ENCODE assay signal across 10 cellular contexts in the genomic region with DNA sequence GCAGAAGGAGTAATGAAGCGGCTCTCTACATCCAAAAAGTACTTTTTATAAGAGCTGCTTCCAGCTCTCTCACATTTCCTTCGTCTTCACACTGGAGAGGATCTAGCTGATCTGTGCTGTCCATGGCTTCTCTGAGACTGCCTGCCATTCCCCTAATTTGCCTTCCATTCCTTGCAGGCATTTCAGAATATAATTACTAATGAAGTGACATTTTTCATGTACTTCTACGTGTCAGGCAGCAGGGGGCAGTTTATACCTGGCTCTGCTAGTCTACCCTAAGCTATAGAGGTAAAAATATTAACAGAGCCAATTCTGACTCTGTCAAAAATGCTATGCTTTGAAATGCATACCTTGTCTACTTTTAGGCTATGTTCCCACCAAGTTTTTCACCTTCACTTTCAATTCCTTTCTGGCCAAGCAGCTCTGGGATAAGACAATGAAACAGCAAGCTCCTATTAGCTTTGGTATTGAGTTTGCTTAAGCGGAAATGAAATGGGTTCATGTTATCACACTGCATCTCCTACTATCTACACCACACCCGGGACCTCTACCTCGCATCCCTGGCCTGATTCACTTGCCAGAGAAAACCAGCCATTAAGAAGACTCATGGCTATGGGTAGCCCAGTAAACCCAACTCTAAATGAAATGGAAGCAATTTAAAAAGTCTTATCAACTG.
DNase-seq lines count a peak whose midpoint lies in the region; ATAC-seq and TF ChIP-seq lines count a peak whose summit lies in the region.
"Had no signal": no experiment of that assay in that cellular context is flagged by ENCODE, and none has a peak within 500 bp of the region (broad histone marks: within the 10 kb centered on the region; RNA-seq: fewer than 3 reads in every experiment).

No MANE protein-coding gene starts in this region.

- H3K4me1 ChIP-seq in OCI-LY1 (ENCODE audit: insufficient read depth, low read length, severe bottlenecking) (no peaks in the 10 kb centered on the region), mesendoderm (ENCODE audit: control insufficient read depth, low read depth, low read length) (no peaks in the 10 kb centered on the region)

- H3K4ac ChIP-seq in mesendoderm (ENCODE audit: low read depth, low read length) = no peak overlapping the region

- no peaks in the 10 kb centered on the region for H3F3A ChIP-seq in OCI-LY1 (ENCODE audit: insufficient read depth, low read length)

- H2BK5ac ChIP-seq in mesendoderm (ENCODE audit: low read length) = no peak overlapping the region

- H3K79me1 ChIP-seq in mesendoderm (ENCODE audit: low read length) = no peaks in the 10 kb centered on the region

- H3K9me3 ChIP-seq in OCI-LY1 (ENCODE audit: low read length) = no peaks in the 10 kb centered on the region

- no peak overlapping the region for H3K23ac ChIP-seq in mesendoderm (ENCODE audit: low read length)

- DNase-seq in DMS79 (lab: John Stamatoyannopoulos, UW) (peak; percentile 8), GM19238 (ENCODE audit: insufficient read length, low spot score) (peak; percentile 14), dermis microvascular lymphatic vessel endothelial cell (ENCODE audit: low read depth in 2 of 2) (peak; percentile 2 to 55), mesendoderm (peak; percentile 72)
- DNase-seq in activated CD8-positive, alpha-beta memory T cell treated with anti-CD3 and anti-CD28 coated beads, Interleukin-2, amount 50 U/mL, for 4 hours = no peak
- DNase-seq: activated B cell treated with CpG ODN at 0.5 μM for 24 hours had no signal

- no peak overlapping the region for H3K56ac ChIP-seq in mesendoderm (ENCODE audit: low read length)

- no peak overlapping the region for H4K5ac ChIP-seq in mesendoderm (ENCODE audit: low read length)

- TF ChIP-seq CTCF in OCI-LY1 (IDR thresholded peaks at IDR 0.05; ENCODE audit: low read length) = peak; percentile 76

- H2BK15ac ChIP-seq in mesendoderm (replicated peaks; ENCODE audit: low read depth) = no peak overlapping the region

- H3K18ac ChIP-seq in mesendoderm (ENCODE audit: low read length) = no peak overlapping the region

- H3K36me3 ChIP-seq in OCI-LY1 (ENCODE audit: insufficient read depth, low read length) = no peaks in the 10 kb centered on the region
- no peaks in the 10 kb centered on the region for H3K36me3 ChIP-seq in mesendoderm (ENCODE audit: control insufficient read depth, insufficient read depth, low read length)

- H3K4me2 ChIP-seq in OCI-LY1 (ENCODE audit: low read length) (no peak overlapping the region), mesendoderm (ENCODE audit: low read length) (no peak overlapping the region)

- H3K27ac ChIP-seq in OCI-LY1 (ENCODE audit: low read depth, low read length, poor library complexity, severe bottlenecking) = no peak overlapping the region
- no peak overlapping the region for H3K27ac ChIP-seq in mesendoderm (ENCODE audit: low read depth, low read length)
- H3K27ac ChIP-seq: skin epidermis had no signal

- H2AK5ac ChIP-seq in mesendoderm (ENCODE audit: low read length) = no peak overlapping the region

- no peaks in the 10 kb centered on the region for H3K9me2 ChIP-seq in OCI-LY1 (ENCODE audit: low read depth, low read length)

- no peak overlapping the region for H2AFZ ChIP-seq in OCI-LY1 (ENCODE audit: low read length)

- H3K27me3 ChIP-seq in OCI-LY1 (ENCODE audit: insufficient read depth, low read length) (no peaks in the 10 kb centered on the region), mesendoderm (ENCODE audit: insufficient read depth, low read length, poor library complexity) (no peaks in the 10 kb centered on the region)

- H2BK120ac ChIP-seq in mesendoderm (ENCODE audit: low read depth, low read length) = no peak overlapping the region

- WGBS in mesendoderm (ENCODE audit: extremely low coverage, insufficient coverage, low lambda C conversion rate) = no CpG with 5 or more reads among the region's 6 CpGs

- no peak overlapping the region for H4K8ac ChIP-seq in mesendoderm (ENCODE audit: low read depth, low read length)

- ATAC-seq in HG03460 (IDR thresholded peaks at IDR 0.05; ENCODE audit: unreplicated experiment) = peak; percentile 71
- no peak for ATAC-seq in HG03571 (IDR thresholded peaks at IDR 0.05; ENCODE audit: unreplicated experiment)

- H3K79me2 ChIP-seq in OCI-LY1 (ENCODE audit: insufficient read depth, low read length) (no peaks in the 10 kb centered on the region), mesendoderm (ENCODE audit: control insufficient read depth, insufficient read depth, low read length) (no peaks in the 10 kb centered on the region)

- H4K20me1 ChIP-seq in OCI-LY1 (ENCODE audit: insufficient read depth, low read length) = no peaks in the 10 kb centered on the region

- H3K9ac ChIP-seq in OCI-LY1 (ENCODE audit: low read length) (no peak overlapping the region), mesendoderm (ENCODE audit: low read length) (no peak overlapping the region)

- no peak overlapping the region for H3K4me3 ChIP-seq in OCI-LY1 (ENCODE audit: low read depth, low read length, poor library complexity, severe bottlenecking)
- no peak overlapping the region for H3K4me3 ChIP-seq in mesendoderm (ENCODE audit: low read length)
- H3K4me3 ChIP-seq: skin epidermis had no signal
